Comparison of ENCODE assay signal across 8 cellular contexts in the genomic region with DNA sequence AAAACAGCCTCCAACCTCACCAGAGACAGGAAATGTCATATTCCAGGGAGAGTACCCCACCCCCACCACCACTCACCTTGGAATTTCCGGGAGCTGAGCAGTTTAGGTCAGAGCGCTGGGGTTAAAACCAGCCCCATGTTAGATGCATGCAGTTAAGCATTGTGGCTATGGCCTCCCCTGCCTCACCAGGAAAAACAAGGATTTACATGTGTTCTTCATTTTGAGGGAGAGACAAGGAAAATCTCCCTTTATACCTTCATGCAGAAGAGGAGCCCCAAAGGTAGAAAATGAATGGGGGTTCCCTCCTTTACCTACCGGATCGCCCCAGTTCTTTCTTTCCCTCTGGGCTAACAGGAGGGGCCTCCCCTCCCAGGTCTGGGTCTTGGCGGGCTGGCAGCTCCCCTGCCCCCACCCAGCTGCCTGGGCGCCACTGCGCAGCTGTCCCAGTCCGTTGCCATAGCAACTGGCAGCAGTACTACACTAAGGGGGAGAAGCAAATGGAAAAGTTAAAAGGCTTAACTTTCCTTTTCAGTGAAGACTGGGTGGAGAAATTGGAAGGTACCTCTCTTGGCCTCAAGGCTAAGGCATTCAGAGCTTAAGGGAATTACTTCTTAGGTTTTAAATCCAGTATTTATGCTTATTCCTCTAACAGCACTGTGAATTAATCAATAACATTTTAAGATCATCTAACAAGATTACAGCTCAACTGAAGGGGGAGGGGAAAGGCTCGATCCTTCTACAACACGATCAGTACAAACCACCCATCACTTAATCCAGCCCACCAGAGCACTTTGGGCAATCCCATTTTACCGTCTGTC. TPM values are rescaled to one million over a fixed set of nuclear protein-coding genes. Genes with fewer than 3 reads are reported as not detected.
A peak's percentile ranks its signal among the peaks of the same experiment; 100 is the strongest.
DNase-seq lines count a peak whose midpoint lies in the region; ATAC-seq and TF ChIP-seq lines count a peak whose summit lies in the region.

No MANE protein-coding gene starts in this region.

- CTCF ChIA-PET in BJ (lab: Yijun Ruan, JAX), result interaction anchor here (0.6 to 2.2 kb wide), 13 partner anchors 10 to 140 kb away, joined by 3 to 8 read pairs (median 4); partner anchors contain the start of gene COPZ1

- ATAC-seq in GM19397 (IDR thresholded peaks at IDR 0.05; ENCODE audit: unreplicated experiment), result peak; percentile 86

- H3K9me3 ChIP-seq in HUES64 (ENCODE audit: insufficient read depth, low read depth, low read length) (no peaks in the 10 kb centered on the region), Peyer's patch (no peaks in the 10 kb centered on the region), neuron (ENCODE audit: low read length) (no peaks in the 10 kb centered on the region), uterus (no peaks in the 10 kb centered on the region)

- H3K27me3 ChIP-seq in BJ (ENCODE audit: control insufficient read depth, insufficient read depth, low read length), result no peaks in the 10 kb centered on the region
- H3K27me3 ChIP-seq in HUES64 (ENCODE audit: insufficient read depth, low read length), result no peaks in the 10 kb centered on the region
- H3K27me3 ChIP-seq in Peyer's patch, result no peaks in the 10 kb centered on the region
- H3K27me3 ChIP-seq in neuron (ENCODE audit: insufficient read depth, low read length), result no peaks in the 10 kb centered on the region
- no peaks in the 10 kb centered on the region for H3K27me3 ChIP-seq in uterus

- DNase-seq in BJ (ENCODE audit: low read depth) (no peak), Peyer's patch (peak in 2 of 3 donors; percentile 58 to 69), glomerular endothelial cell (ENCODE audit: extremely low read depth, low read depth, low spot score) (peak; percentile 56), uterus (peak; percentile 61 to 76)
- peak; percentile 14 for DNase-seq in activated naive CD8-positive, alpha-beta T cell treated with anti-CD3 and anti-CD28 coated beads, Interleukin-2, amount 50 U/mL, for 16 hours (ENCODE audit: low read depth, low spot score)

- H3K4me1 ChIP-seq in HUES64 (ENCODE audit: insufficient read depth, low read length) (peaks cover 50% of the 10 kb centered on the region), Peyer's patch (peaks cover 0 to 19% (median 0%) of the 10 kb centered on the region in 4 donors), neuron (ENCODE audit: insufficient read depth, low read length) (peaks cover 53% of the 10 kb centered on the region), uterus (peaks cover 0 to 8% of the 10 kb centered on the region in 2 donors)

- WGBS in HUES64, result 1% methylated on average over 8 of the region's 11 CpGs

- POLR2A ChIA-PET in BJ (lab: Charles Lee), result interaction anchor here (0.8 to 1.0 kb wide), 4 partner anchors 14 to 30 kb away, joined by 3 to 9 read pairs (median 4); partner anchors contain the start of gene HNRNPA1

- intact Hi-C loops in uterus (cut with DNase I; ENCODE audit: low total_unique reads), result no loop called here

- H3K9ac ChIP-seq in HUES64 (ENCODE audit: low read depth, low read length), result peak overlapping the region; percentile 97

- H3K36me3 ChIP-seq in BJ (ENCODE audit: control insufficient read depth, insufficient read depth, low read length) (0 out of 2 replicates have a peak, but pooled peaks cover 1% of the 10 kb centered on the region), HUES64 (ENCODE audit: insufficient read depth, low read length) (peaks cover 30% of the 10 kb centered on the region), Peyer's patch (peaks cover 0 to 12% (median 0%) of the 10 kb centered on the region in 3 donors), neuron (ENCODE audit: insufficient read depth, low read length) (peaks cover 34% of the 10 kb centered on the region), uterus (no peaks in the 10 kb centered on the region)

- H3K4me3 ChIP-seq in BJ (ENCODE audit: low read depth, low read length) (peak overlapping the region; percentile 20), HUES64 (ENCODE audit: low read length) (peak overlapping the region; percentile 66), Peyer's patch (peak overlapping the region in 2 of 4 donors; percentile 23 to 46), neuron (ENCODE audit: low read length) (peak overlapping the region; percentile 64), uterus (peak overlapping the region in 1 of 2 donors; percentile 23)

- TF ChIP-seq CTCF in BJ (IDR thresholded peaks at IDR 0.05; ENCODE audit: insufficient read depth, low read depth, low read length) (no peak), Peyer's patch (IDR thresholded peaks at IDR 0.05) (no peak), uterus (IDR thresholded peaks at IDR 0.05) (no peak)

- H3K27ac ChIP-seq in HUES64 (ENCODE audit: low read depth, low read length), result peak overlapping the region; percentile 100
- H3K27ac ChIP-seq in Peyer's patch, result peak overlapping the region in 2 of 4 donors; percentile 3 to 62
- peak overlapping the region; percentile 32 to 67 for H3K27ac ChIP-seq in uterus

- TF ChIP-seq POLR2A in Peyer's patch (IDR thresholded peaks at IDR 0.05), result no peak
- TF ChIP-seq POLR2A in uterus (IDR thresholded peaks at IDR 0.05), result no peak

- H2AFZ ChIP-seq in neuron (ENCODE audit: low read depth, low read length), result no peak overlapping the region

RNA-seq across cellular contexts. Expression of gene CBX5, which starts 20.5 kb away (rescaled TPM):
- polyA plus RNA-seq in BJ (2011; rRNA removed), result 14.3 and 33.2 TPM in 2 replicates
- 37.3 and 44.0 TPM in 2 replicates for polyA minus RNA-seq in BJ (2011; rRNA and poly(A)+ RNA removed)
- 84.3 TPM for polyA plus RNA-seq in HUES64 (2013, experiment 1 of 2)
- 96.8 TPM for polyA plus RNA-seq in HUES64 (2013, experiment 2 of 2)
- total RNA-seq in Peyer's patch (10 to 100 TPM; 14.9 to 33.0 (median 20.4) TPM), glomerular endothelial cell (41.5 and 49.4 TPM in 2 replicates), uterus (100 to 1,000 TPM in 1 of 4 donors, 10 to 100 TPM in 3; 20.5 to 133 (median 50.1) TPM)

RNA-seq across cellular contexts. Expression of gene HNRNPA1, which starts 21.1 kb away (rescaled TPM):
- 466 and 569 TPM in 2 replicates for polyA plus RNA-seq in BJ (2011; rRNA removed)
- polyA minus RNA-seq in BJ (2011; rRNA and poly(A)+ RNA removed), result 328 and 374 TPM in 2 replicates
- 2,281 TPM for polyA plus RNA-seq in HUES64 (2013, experiment 1 of 2)
- 2,616 TPM for polyA plus RNA-seq in HUES64 (2013, experiment 2 of 2)
- 100 to 1,000 TPM; 198 to 703 (median 254) TPM for total RNA-seq in Peyer's patch
- 488 and 499 TPM in 2 replicates for total RNA-seq in glomerular endothelial cell
- 1,000 to 10,000 TPM in 2 of 4 donors, 100 to 1,000 TPM in 2; 245 to 1,238 (median 796) TPM for total RNA-seq in uterus

RNA-seq across cellular contexts. Expression of gene NFE2, which starts 41.4 kb away (rescaled TPM):
- polyA plus RNA-seq in BJ (2011; rRNA removed), result 0.89 and 1.0 TPM in 2 replicates
- 0.51 and 1.00 TPM in 2 replicates for polyA minus RNA-seq in BJ (2011; rRNA and poly(A)+ RNA removed)
- 1.3 TPM for polyA plus RNA-seq in HUES64 (2013, experiment 1 of 2)
- 2.3 TPM for polyA plus RNA-seq in HUES64 (2013, experiment 2 of 2)
- total RNA-seq in Peyer's patch (not detected), glomerular endothelial cell (not detected in 2 replicates), uterus (1 to 10 TPM in 1 of 4 donors, under 1 TPM in 1, not detected in 2; 0.40 to 1.2 TPM)
